8 cellular contexts compared by ENCODE assay signal in the genomic region with DNA sequence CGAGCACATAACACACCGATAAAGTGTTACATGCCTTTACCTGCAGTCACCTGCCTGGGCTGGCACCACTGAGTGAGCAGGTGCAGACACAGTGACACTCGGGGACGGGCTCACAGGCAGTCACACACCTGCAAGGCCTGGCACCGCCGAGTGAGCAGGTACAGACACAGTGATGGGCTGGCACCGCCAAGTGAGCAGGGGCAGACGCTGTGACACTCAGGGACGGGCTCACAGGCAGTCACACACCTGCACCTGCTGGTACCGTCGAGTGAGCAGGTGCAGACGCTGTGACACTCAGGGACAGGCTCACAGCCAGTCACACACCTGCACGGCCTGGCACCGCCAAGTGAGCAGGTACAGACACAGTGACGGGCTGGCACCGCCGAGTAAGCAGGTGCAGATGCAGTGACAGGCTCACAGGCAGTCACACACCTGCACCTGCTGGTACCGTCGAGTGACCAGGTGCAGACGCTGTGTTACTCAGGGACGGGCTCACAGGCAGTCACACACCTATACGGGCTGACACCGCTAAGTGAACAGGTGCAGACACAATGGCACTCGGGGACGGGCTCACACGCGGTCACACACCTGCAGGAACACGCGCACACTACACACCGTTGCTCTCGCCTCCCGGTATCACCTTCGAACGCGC. TPM values are rescaled to one million over a fixed set of nuclear protein-coding genes. Genes with fewer than 3 reads are reported as not detected.
A peak's percentile ranks its signal among the peaks of the same experiment; 100 is the strongest.
DNase-seq lines count a peak whose midpoint lies in the region; ATAC-seq and TF ChIP-seq lines count a peak whose summit lies in the region.

No MANE protein-coding gene starts in this region.

- no peaks in the 10 kb centered on the region for H3K79me2 ChIP-seq in Karpas-422 (ENCODE audit: low read length)

- peak overlapping the region; percentile 80 for H3K4me3 ChIP-seq in coronary artery
- peak overlapping the region; percentile 87 to 98 for H3K4me3 ChIP-seq in muscle layer of duodenum (ENCODE audit: low read depth in 1 of 2, low read length in 2 of 2)
- peak overlapping the region; percentile 66 to 68 for H3K4me3 ChIP-seq in uterus
- no peak overlapping the region for H3K4me3 ChIP-seq in Karpas-422 (ENCODE audit: low read length)

- no peak overlapping the region for H3K4me2 ChIP-seq in Karpas-422 (ENCODE audit: low read depth, low read length, poor library complexity, severe bottlenecking)

- peaks cover under 1% of the 10 kb centered on the region for H3K9me3 Mint-ChIP-seq in activated naive CD4-positive, alpha-beta T cell treated with anti-CD3 and anti-CD28 coated beads, Interleukin-2, amount 50 U/mL, for 24 hours

- H3K9me3 ChIP-seq in muscle layer of duodenum (ENCODE audit: control insufficient read depth in 1 of 2, low read length in 2 of 2): peaks cover 0 to 6% of the 10 kb centered on the region in 2 donors
- H3K9me3 ChIP-seq in uterus: no peaks in the 10 kb centered on the region
- peaks cover 31% of the 10 kb centered on the region for H3K9me3 ChIP-seq in Karpas-422 (ENCODE audit: low read length)

- ATAC-seq in GM18861 (IDR thresholded peaks at IDR 0.05; ENCODE audit: unreplicated experiment): no peak

- H3K36me3 ChIP-seq in muscle layer of duodenum (ENCODE audit: control insufficient read depth in 1 of 2, insufficient read depth in 2 of 2, low read length in 2 of 2) (peaks cover 0 to 4% of the 10 kb centered on the region in 2 donors), uterus (no peaks in the 10 kb centered on the region), Karpas-422 (ENCODE audit: insufficient read depth, low read length) (no peaks in the 10 kb centered on the region)

- H3K36me3 Mint-ChIP-seq in activated naive CD4-positive, alpha-beta T cell treated with anti-CD3 and anti-CD28 coated beads, Interleukin-2, amount 50 U/mL, for 24 hours: peaks cover 5% of the 10 kb centered on the region

- TF ChIP-seq POLR2A in uterus (IDR thresholded peaks at IDR 0.05): no peak

- H3K27ac ChIP-seq in coronary artery: peak overlapping the region in 1 of 2 donors; percentile 41
- no peak overlapping the region for H3K27ac ChIP-seq in muscle layer of duodenum (ENCODE audit: low read length)
- H3K27ac ChIP-seq in uterus: peak overlapping the region; percentile 27 to 52
- no peak overlapping the region for H3K27ac ChIP-seq in Karpas-422 (ENCODE audit: low read length)

- H3K4me1 Mint-ChIP-seq in activated naive CD4-positive, alpha-beta T cell treated with anti-CD3 and anti-CD28 coated beads, Interleukin-2, amount 50 U/mL, for 24 hours: peaks cover 9% of the 10 kb centered on the region

- intact Hi-C loops in uterus (cut with DNase I; ENCODE audit: low total_unique reads): no loop called here

- no peak overlapping the region for H2AFZ ChIP-seq in Karpas-422 (ENCODE audit: low read length)

- H3K9ac ChIP-seq in Karpas-422 (ENCODE audit: low read length): no peak overlapping the region

- TF ChIP-seq CTCF in coronary artery (IDR thresholded peaks at IDR 0.05) (no peak), uterus (IDR thresholded peaks at IDR 0.05) (no peak)

- H3K4me3 Mint-ChIP-seq in activated naive CD4-positive, alpha-beta T cell treated with anti-CD3 and anti-CD28 coated beads, Interleukin-2, amount 50 U/mL, for 24 hours: peak overlapping the region; percentile 92

- H3K9me2 ChIP-seq in Karpas-422 (replicated peaks; ENCODE audit: insufficient read depth, low read length): no peaks in the 10 kb centered on the region

- H4K20me1 ChIP-seq in Karpas-422 (ENCODE audit: insufficient read depth, low read depth, low read length): no peaks in the 10 kb centered on the region

- no peaks in the 10 kb centered on the region for H3K27me3 Mint-ChIP-seq in activated naive CD4-positive, alpha-beta T cell treated with anti-CD3 and anti-CD28 coated beads, Interleukin-2, amount 50 U/mL, for 24 hours

- H3K4me1 ChIP-seq in muscle layer of duodenum (ENCODE audit: control insufficient read depth in 1 of 2, insufficient read depth in 2 of 2, low read length in 2 of 2) (peaks cover 8 to 12% of the 10 kb centered on the region in 2 donors), uterus (peaks cover 0 to 8% of the 10 kb centered on the region in 2 donors), Karpas-422 (ENCODE audit: low read length) (no peaks in the 10 kb centered on the region)

- no peak for DNase-seq in activated naive CD4-positive, alpha-beta T cell (lab: John Stamatoyannopoulos, UW)
- no peak for DNase-seq in coronary artery (ENCODE audit: low spot score)
- no peak for DNase-seq in uterus
- DNase-seq in Karpas-422: no peak
- no peak for DNase-seq in EL

- no peaks in the 10 kb centered on the region for H3K27me3 ChIP-seq in muscle layer of duodenum (ENCODE audit: low read depth, low read length)
- H3K27me3 ChIP-seq in uterus: no peaks in the 10 kb centered on the region
- no peaks in the 10 kb centered on the region for H3K27me3 ChIP-seq in Karpas-422 (ENCODE audit: low read length)

- peak overlapping the region; percentile 74 for H3K27ac Mint-ChIP-seq in activated naive CD4-positive, alpha-beta T cell treated with anti-CD3 and anti-CD28 coated beads, Interleukin-2, amount 50 U/mL, for 24 hours

RNA-seq across cellular contexts. Expression of a gene that starts 0.5 kb away (rescaled TPM):
- 1 to 10 TPM; 1.5 to 8.3 (median 4.2) TPM for total RNA-seq in uterus
- not detected in 2 replicates for total RNA-seq in Karpas-422 (2014; rRNA removed; shearing (Covaris generic); ENCODE audit: low replicate concordance)

RNA-seq across cellular contexts. Expression of a gene that starts 28.1 kb away (rescaled TPM):
- total RNA-seq in uterus: 1 to 10 TPM in 1 of 4 donors, under 1 TPM in 2, not detected in 1; 0.70 to 1.2 (median 0.88) TPM
- 0.19 and 0.32 TPM in 2 replicates for total RNA-seq in Karpas-422 (2014; rRNA removed; shearing (Covaris generic); ENCODE audit: low replicate concordance)

Comparison
In these comparisons a context has a peak if more than half of its experiments do, and no peak if none do; other contexts are left out.
1. H3K27ac ChIP-seq: peak in uterus (2 of 2); none in muscle layer of duodenum (single experiment) and Karpas-422 (single experiment).